Comparison of ENCODE assay signal across 1 cellular context in the genomic region with DNA sequence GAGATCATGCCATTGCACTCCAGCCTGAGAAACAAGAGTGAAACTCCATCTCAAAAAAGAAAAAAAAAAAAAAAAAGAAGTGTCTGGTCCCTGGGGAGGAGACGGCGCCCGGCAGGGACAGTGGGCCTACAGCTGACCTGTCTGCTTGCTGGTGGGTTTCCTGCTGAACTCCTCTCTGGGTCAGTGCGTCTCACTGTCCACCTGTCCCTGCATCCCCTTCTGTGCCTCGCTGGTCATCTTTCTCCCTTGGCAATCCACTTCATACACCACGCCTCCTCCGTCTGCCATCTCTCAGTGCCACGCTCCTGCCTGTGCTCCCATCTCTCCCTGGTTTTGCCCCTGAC.
TF ChIP-seq lines count a peak whose summit lies in the region.

No MANE protein-coding gene starts in this region.

TF ChIP-seq in HCT116, 20 proteins besides CTCF, POLR2A, EP300 and RAD21 (continued from another document):
- no peak for TF ChIP-seq ZBTB33 (IDR thresholded peaks at IDR 0.05; ENCODE audit: extremely low read depth, insufficient replicate concordance, low read length)
- TF ChIP-seq CEBPB (IDR thresholded peaks at IDR 0.05; ENCODE audit: low read depth) = no peak
- TF ChIP-seq ZFX (IDR thresholded peaks at IDR 0.05) = no peak
- TF ChIP-seq SRF (IDR thresholded peaks at IDR 0.05; ENCODE audit: low read depth) = no peak
- no peak for TF ChIP-seq SIN3A (IDR thresholded peaks at IDR 0.05; ENCODE audit: low read depth)
